Comparison of ENCODE assay signal across 21 cellular contexts in the genomic region with DNA sequence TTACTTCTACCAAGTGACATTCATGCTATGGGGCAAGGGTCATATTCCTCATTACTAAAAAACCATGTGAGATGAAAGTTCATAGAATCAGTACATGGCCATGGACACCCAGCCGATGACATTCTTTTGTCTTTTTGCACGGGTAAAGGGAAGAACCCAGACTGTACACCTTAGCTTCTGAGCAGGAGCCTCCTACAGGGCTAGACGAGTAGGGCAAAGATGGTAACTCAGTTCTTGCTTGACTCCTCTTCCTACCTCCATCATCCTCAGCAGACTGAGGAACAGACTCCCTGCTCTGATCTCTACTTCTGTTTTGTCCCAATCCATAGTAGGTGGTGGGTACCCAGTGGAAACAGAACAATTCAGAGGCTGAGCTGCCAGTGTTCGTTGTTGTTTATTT.
DNase-seq lines count a peak whose midpoint lies in the region; ATAC-seq and TF ChIP-seq lines count a peak whose summit lies in the region.
"Had no signal": no experiment of that assay in that cellular context is flagged by ENCODE, and none has a peak within 500 bp of the region (broad histone marks: within the 10 kb centered on the region; RNA-seq: fewer than 3 reads in every experiment).

No MANE protein-coding gene starts in this region.

- H3K79me2 ChIP-seq in H9 (ENCODE audit: insufficient read depth, low read length): no peaks in the 10 kb centered on the region

- no peaks in the 10 kb centered on the region; a peak in 1 of 7 replicates for H3K36me3 Mint-ChIP-seq in H9 (ENCODE audit: insufficient read depth in 1 of 3, low read depth in 3 of 3)
- H3K36me3 Mint-ChIP-seq in WTC11: no peaks in the 10 kb centered on the region
- H3K36me3 Mint-ChIP-seq: CD14-positive monocyte; CD8-positive, alpha-beta memory T cell had no signal

- no CpG with 5 or more reads among the region's 4 CpGs for WGBS in H9 (ENCODE audit: extremely low coverage, insufficient read length, low lambda C conversion rate)

- H3K4ac ChIP-seq in H9 (ENCODE audit: low read depth, low read length): no peak overlapping the region

- H2BK20ac ChIP-seq in H9 (ENCODE audit: low read depth, low read length, poor library complexity, severe bottlenecking): no peak overlapping the region

- no peak overlapping the region for H2AK5ac ChIP-seq in H9 (ENCODE audit: insufficient read length, low read length)

- H3K23me2 ChIP-seq in H9 (ENCODE audit: insufficient read length, low read depth, low read length, poor library complexity, severe bottlenecking): no peaks in the 10 kb centered on the region

- H4K20me1 ChIP-seq in H9 (ENCODE audit: control insufficient read depth, insufficient read depth, insufficient read length): no peaks in the 10 kb centered on the region
- H4K20me1 ChIP-seq: BLaER1 treated with 17β-estradiol and CSF1 and Interleukin-3, amounts not matched to agents 10 nM and 100 nM had no signal

- H3K9me3 ChIP-seq in H9 (ENCODE audit: control insufficient read depth, low read depth, low read length): no peaks in the 10 kb centered on the region
- H3K9me3 ChIP-seq: A549, BE2C had no signal

- DNase-seq in ELR (ENCODE audit: low read depth): peak; percentile 1
- DNase-seq in H9: no peak
- no peak for DNase-seq in WTC11 (ENCODE audit: low spot score)
- DNase-seq in cerebellar cortex (ENCODE audit: low spot score): no peak
- DNase-seq: 8988T; ACHN; AML-193; BE2C; CD4-positive, alpha-beta T cell; CD8-positive, alpha-beta memory T cell; DMS153; DND-41; GDM1; GM23248; H7 had no signal

- H3K9ac ChIP-seq in H9 (ENCODE audit: extremely low read depth, insufficient read length, low read length): no peak overlapping the region
- H3K9ac ChIP-seq: BLaER1 treated with 17β-estradiol and CSF1 and Interleukin-3, amounts not matched to agents 10 nM and 100 nM; GM23248 had no signal

- TF ChIP-seq CTCF in H9 (conservative IDR thresholded peaks at IDR 0.05) (peak; percentile 22; the same call in 1 of the 3 replicates), WTC11 (IDR thresholded peaks at IDR 0.05) (no peak)

- no peaks in the 10 kb centered on the region for H3K4me1 ChIP-seq in H9 (ENCODE audit: insufficient read depth, low read length)
- H3K4me1 ChIP-seq: A549; BE2C; BLaER1 treated with 17β-estradiol and CSF1 and Interleukin-3, amounts not matched to agents 10 nM and 100 nM had no signal

- H3K4me2 ChIP-seq in H9 (ENCODE audit: insufficient read depth, insufficient read length, low read length): no peak overlapping the region
- H3K4me2 ChIP-seq: A549; BLaER1 treated with 17β-estradiol and CSF1 and Interleukin-3, amounts not matched to agents 10 nM and 100 nM had no signal

- H3K9me3 Mint-ChIP-seq in H9 (no peaks in the 10 kb centered on the region), WTC11 (no peaks in the 10 kb centered on the region)

- H3K79me1 ChIP-seq in H9 (ENCODE audit: insufficient read depth, low read depth, low read length, poor library complexity, severe bottlenecking): no peaks in the 10 kb centered on the region

- no peak overlapping the region for H2BK12ac ChIP-seq in H9 (ENCODE audit: insufficient read length, low read depth, low read length)

- H4K91ac ChIP-seq in H9 (ENCODE audit: insufficient read length, low read depth, low read length): no peak overlapping the region

- POLR2A ChIA-PET in WTC11 (lab: Charles Lee): no interaction called here

- no peak overlapping the region for H4K8ac ChIP-seq in H9 (replicated peaks; ENCODE audit: insufficient read length, low read depth, low read length)

- H3K14ac ChIP-seq in H9 (ENCODE audit: insufficient read depth, low read length): no peak overlapping the region

- H3T11ph ChIP-seq in H9 (ENCODE audit: low read length): no peak overlapping the region

- no peak overlapping the region for H3K18ac ChIP-seq in H9 (ENCODE audit: insufficient read length, low read depth, low read length)

- CTCF ChIA-PET in WTC11 (lab: Charles Lee): no interaction called here

- no peak overlapping the region for H2AFZ ChIP-seq in H9 (ENCODE audit: low read length)
- H2AFZ ChIP-seq: GM23248 had no signal

- H2BK5ac ChIP-seq in H9 (ENCODE audit: insufficient read length, low read length): no peak overlapping the region

- no peaks in the 10 kb centered on the region for H3K27me3 Mint-ChIP-seq in H9 (ENCODE audit: low read depth)
- no peaks in the 10 kb centered on the region for H3K27me3 Mint-ChIP-seq in WTC11 (ENCODE audit: low read depth)
- H3K27me3 Mint-ChIP-seq: CD4-positive, alpha-beta T cell; CD8-positive, alpha-beta memory T cell had no signal

- H3K27me3 ChIP-seq in H9 (ENCODE audit: insufficient read depth, low read length): no peaks in the 10 kb centered on the region
- H3K27me3 ChIP-seq: BLaER1 treated with 17β-estradiol and CSF1 and Interleukin-3, amounts not matched to agents 10 nM and 100 nM had no signal

- H3K4me3 Mint-ChIP-seq in H9: no peak overlapping the region
- H3K4me3 Mint-ChIP-seq in WTC11: no peak overlapping the region
- H3K4me3 Mint-ChIP-seq: CD14-positive monocyte; CD4-positive, alpha-beta T cell; CD8-positive, alpha-beta memory T cell had no signal

- H2BK120ac ChIP-seq in H9 (ENCODE audit: low read depth, low read length, poor library complexity, severe bottlenecking): no peak overlapping the region

- peak; percentile 34 for ATAC-seq in WTC11
- ATAC-seq in GM18907 (IDR thresholded peaks at IDR 0.05; ENCODE audit: unreplicated experiment): no peak
- no peak for ATAC-seq in GM21381 (IDR thresholded peaks at IDR 0.05; ENCODE audit: unreplicated experiment)
- ATAC-seq: HCT116 had no signal

- no peak overlapping the region for H3K56ac ChIP-seq in H9 (ENCODE audit: insufficient read length, low read depth, low read length)

- H2BK15ac ChIP-seq in H9 (ENCODE audit: low read depth, low read length): no peak overlapping the region

- H3K27ac Mint-ChIP-seq in H9 (no peak overlapping the region), WTC11 (no peak overlapping the region)
- H3K27ac Mint-ChIP-seq: CD14-positive monocyte; CD4-positive, alpha-beta T cell; CD8-positive, alpha-beta memory T cell had no signal

- no peak overlapping the region for H3K27ac ChIP-seq in H9 (ENCODE audit: insufficient read length, low read depth, low read length)
- H3K27ac ChIP-seq: A549; BLaER1 treated with 17β-estradiol and CSF1 and Interleukin-3, amounts not matched to agents 10 nM and 100 nM; GM23248 had no signal

- no peak overlapping the region for H3K23ac ChIP-seq in H9 (ENCODE audit: insufficient read length, low read depth, low read length)

- H3K4me1 Mint-ChIP-seq in H9 (no peaks in the 10 kb centered on the region), WTC11 (no peaks in the 10 kb centered on the region)
- H3K4me1 Mint-ChIP-seq: CD14-positive monocyte; CD8-positive, alpha-beta memory T cell had no signal

- no peak overlapping the region for H4K5ac ChIP-seq in H9 (ENCODE audit: insufficient read length, low read depth, low read length)

TF ChIP-seq in WTC11, 78 proteins besides CTCF, POLR2A, EP300 and RAD21:
- TF ChIP-seq GABPB1 (CRISPR knock-in tag; IDR thresholded peaks at IDR 0.05) (no peak), MXD4 (CRISPR knock-in tag; IDR thresholded peaks at IDR 0.05; ENCODE audit: borderline replicate concordance) (no peak)
